Comparison of ENCODE assay signal across 16 cellular contexts in genomic region chr10:128036746-128037542, GRCh38.
A peak's percentile ranks its signal among the peaks of the same experiment; 100 is the strongest.
DNase-seq lines count a peak whose midpoint lies in the region; ATAC-seq, FAIRE-seq and TF ChIP-seq lines count a peak whose summit lies in the region.
"Had no signal": no experiment of that assay in that cellular context is flagged by ENCODE, and none has a peak within 500 bp of the region (broad histone marks: within the 10 kb centered on the region; RNA-seq: fewer than 3 reads in every experiment).

No MANE protein-coding gene starts in this region.

- H3K27ac ChIP-seq in RWPE2 (ENCODE audit: poor library complexity, severe bottlenecking), result peak overlapping the region; percentile 18
- no peak overlapping the region for H3K27ac ChIP-seq in uterus
- H3K27ac ChIP-seq: HL-60, prostate gland had no signal

- H3K27me3 ChIP-seq in RWPE2 (ENCODE audit: insufficient read depth, poor library complexity, severe bottlenecking) (no peaks in the 10 kb centered on the region), uterus (no peaks in the 10 kb centered on the region)

- H3K36me3 ChIP-seq in RWPE2 (ENCODE audit: low read depth) (no peaks in the 10 kb centered on the region), uterus (no peaks in the 10 kb centered on the region)
- H3K36me3 ChIP-seq: prostate gland had no signal

- intact Hi-C loops in uterus (cut with DNase I; ENCODE audit: low total_unique reads), result no loop called here

- peak; percentile 94 for FAIRE-seq in H54 (lab: Jason Lieb, UNC)
- FAIRE-seq: frontal cortex, GM12891 had no signal

- no peaks in the 10 kb centered on the region for H3K9me3 ChIP-seq in RWPE2 (ENCODE audit: severe bottlenecking)
- no peaks in the 10 kb centered on the region for H3K9me3 ChIP-seq in uterus
- H3K9me3 ChIP-seq: prostate gland had no signal

- H3K4me1 ChIP-seq in RWPE2 (ENCODE audit: insufficient read depth, poor library complexity, severe bottlenecking) (peaks cover 6% of the 10 kb centered on the region), uterus (no peaks in the 10 kb centered on the region)
- H3K4me1 ChIP-seq: prostate gland had no signal

- TF ChIP-seq CTCF in RWPE2 (IDR thresholded peaks at IDR 0.05; ENCODE audit: poor library complexity, severe bottlenecking) (no peak), uterus (IDR thresholded peaks at IDR 0.05) (no peak)

- no peak for TF ChIP-seq POLR2A in H54 (IDR thresholded peaks at IDR 0.05; ENCODE audit: low read depth, low read length)
- no peak for TF ChIP-seq POLR2A in uterus (IDR thresholded peaks at IDR 0.05)

- H3K4me3 ChIP-seq in RWPE2 (ENCODE audit: severe bottlenecking) (no peak overlapping the region), uterus (no peak overlapping the region)
- H3K4me3 ChIP-seq: lung, prostate gland had no signal

- peak; percentile 81 for ATAC-seq in RWPE2 (ENCODE audit: low read depth)
- peak; percentile 52 for ATAC-seq in esophagus mucosa

- DNase-seq in H54 (ENCODE audit: insufficient read length, low spot score), result peak; percentile 65
- DNase-seq in RWPE2 (ENCODE audit: low spot score), result peak; percentile 11
- DNase-seq in renal cortical epithelial cell (ENCODE audit: low read depth), result peak; percentile 81
- DNase-seq in midbrain (lab: John Stamatoyannopoulos, UW), result no peak
- no peak for DNase-seq in uterus
- no peak for DNase-seq in pons (ENCODE audit: low spot score)
- DNase-seq: cerebellar nuclear complex, DMS 273 treated with DMSO at 0.1 percent for 48 hours, MV-4-11, SHP77 had no signal

Comparison
In these comparisons a context has a peak if more than half of its experiments do, and no peak if none do; other contexts are left out.
1. DNase-seq: peak in H54 (single experiment), RWPE2 (single experiment) and renal cortical epithelial cell (single experiment); none in midbrain (single experiment), uterus (0 of 2) and pons (single experiment).